ENCODE assay signal across 17 cellular contexts in genomic region chr15:94749848-94750617, GRCh38.
DNase-seq lines count a peak whose midpoint lies in the region; ATAC-seq and TF ChIP-seq lines count a peak whose summit lies in the region.
"Had no signal": no experiment of that assay in that cellular context is flagged by ENCODE, and none has a peak within 500 bp of the region (broad histone marks: within the 10 kb centered on the region; RNA-seq: fewer than 3 reads in every experiment).

No MANE protein-coding gene starts in this region.

- DNase-seq in astrocyte of the hippocampus (ENCODE audit: low read depth, low spot score) (peak; percentile 3), occipital lobe (lab: John Stamatoyannopoulos, UW) (peak; percentile 2), suprapubic skin (ENCODE audit: low spot score in 2 of 2) (no peak), EL (no peak), NOMO-1 (lab: John Stamatoyannopoulos, UW; ENCODE audit: unreplicated experiment in 2 of 2) (no peak)
- DNase-seq: activated T-cell treated with anti-CD3 and anti-CD28 coated beads, Interleukin-2, amount 50 U/mL, for 1 hour; effector CD8-positive, alpha-beta T cell; NCI-H1092; NCI-H82; psoas muscle; stimulated activated CD4-positive, alpha-beta T cell treated with anti-CD3 and anti-CD28 coated beads, Interleukin-4, amount 100 ng/mL, for 24 hours had no signal

- no peaks in the 10 kb centered on the region for H3K4me1 ChIP-seq in suprapubic skin
- H3K4me1 ChIP-seq: psoas muscle had no signal

- ATAC-seq in GM18870 (IDR thresholded peaks at IDR 0.05; ENCODE audit: unreplicated experiment): peak; percentile 85
- peak; percentile 68 for ATAC-seq in HG02678 (IDR thresholded peaks at IDR 0.05; ENCODE audit: unreplicated experiment)
- ATAC-seq in HG03460 (IDR thresholded peaks at IDR 0.05; ENCODE audit: unreplicated experiment): no peak
- ATAC-seq: psoas muscle, SK-N-SH treated with all-trans-retinoic acid at 6 μM for 48 hours had no signal

- no peak for TF ChIP-seq EP300 in suprapubic skin (IDR thresholded peaks at IDR 0.05)

- WGBS in suprapubic skin: 87% methylated on average over 3 of the region's 5 CpGs

- TF ChIP-seq CTCF in suprapubic skin (IDR thresholded peaks at IDR 0.05): no peak

- no peak overlapping the region for H3K27ac ChIP-seq in suprapubic skin
- H3K27ac ChIP-seq: C4-2B, HL-60, psoas muscle had no signal

- H3K4me3 ChIP-seq in suprapubic skin: no peak overlapping the region
- H3K4me3 ChIP-seq: psoas muscle had no signal

- H3K36me3 ChIP-seq in suprapubic skin: no peaks in the 10 kb centered on the region

- H3K27me3 ChIP-seq in suprapubic skin: peaks cover 3% of the 10 kb centered on the region

- no peak for TF ChIP-seq POLR2A in suprapubic skin (IDR thresholded peaks at IDR 0.05)

- no peaks in the 10 kb centered on the region for H3K9me3 ChIP-seq in suprapubic skin
- H3K9me3 ChIP-seq: psoas muscle had no signal

Comparison
In these comparisons a context has a peak if more than half of its experiments do, and no peak if none do; other contexts are left out.
1. DNase-seq: peak in astrocyte of the hippocampus (single experiment) and occipital lobe (single experiment); none in suprapubic skin (0 of 2), EL (single experiment) and NOMO-1 (0 of 2).